Comparison of ENCODE assay signal across 1 cellular context in genomic region chr9:69526699-69527098, GRCh38.
TF ChIP-seq lines count a peak whose summit lies in the region.

No MANE protein-coding gene starts in this region.

TF ChIP-seq in HEK293, 187 proteins besides CTCF, POLR2A, EP300 and RAD21 (continued from another document):
- TF ChIP-seq ZNF280D (tag by site-specific recombination; IDR thresholded peaks at IDR 0.05) (0 out of 2 replicates have a peak, but pooled peaks have one; percentile 23), TRIM28 (IDR thresholded peaks at IDR 0.05; ENCODE audit: borderline replicate concordance, low read length) (no peak), YY2 (tag by site-specific recombination; IDR thresholded peaks at IDR 0.05) (no peak), OSR2 (tag by site-specific recombination; IDR thresholded peaks at IDR 0.05) (no peak), FEZF1 (tag by site-specific recombination; IDR thresholded peaks at IDR 0.05) (no peak), ZNF114 (tag by site-specific recombination; IDR thresholded peaks at IDR 0.05) (no peak), ZNF146 (tag by site-specific recombination; IDR thresholded peaks at IDR 0.05) (peak; percentile 86), BCL11B (tag by site-specific recombination; IDR thresholded peaks at IDR 0.05; ENCODE audit: low read depth) (no peak), ZBTB48 (tag by site-specific recombination; IDR thresholded peaks at IDR 0.05) (no peak), ZNF530 (tag by site-specific recombination; IDR thresholded peaks at IDR 0.05; ENCODE audit: low read depth) (no peak)
TF ChIP-seq in HEK293: peak in this region for 2.
